8 cellular contexts compared by ENCODE assay signal in the genomic region with DNA sequence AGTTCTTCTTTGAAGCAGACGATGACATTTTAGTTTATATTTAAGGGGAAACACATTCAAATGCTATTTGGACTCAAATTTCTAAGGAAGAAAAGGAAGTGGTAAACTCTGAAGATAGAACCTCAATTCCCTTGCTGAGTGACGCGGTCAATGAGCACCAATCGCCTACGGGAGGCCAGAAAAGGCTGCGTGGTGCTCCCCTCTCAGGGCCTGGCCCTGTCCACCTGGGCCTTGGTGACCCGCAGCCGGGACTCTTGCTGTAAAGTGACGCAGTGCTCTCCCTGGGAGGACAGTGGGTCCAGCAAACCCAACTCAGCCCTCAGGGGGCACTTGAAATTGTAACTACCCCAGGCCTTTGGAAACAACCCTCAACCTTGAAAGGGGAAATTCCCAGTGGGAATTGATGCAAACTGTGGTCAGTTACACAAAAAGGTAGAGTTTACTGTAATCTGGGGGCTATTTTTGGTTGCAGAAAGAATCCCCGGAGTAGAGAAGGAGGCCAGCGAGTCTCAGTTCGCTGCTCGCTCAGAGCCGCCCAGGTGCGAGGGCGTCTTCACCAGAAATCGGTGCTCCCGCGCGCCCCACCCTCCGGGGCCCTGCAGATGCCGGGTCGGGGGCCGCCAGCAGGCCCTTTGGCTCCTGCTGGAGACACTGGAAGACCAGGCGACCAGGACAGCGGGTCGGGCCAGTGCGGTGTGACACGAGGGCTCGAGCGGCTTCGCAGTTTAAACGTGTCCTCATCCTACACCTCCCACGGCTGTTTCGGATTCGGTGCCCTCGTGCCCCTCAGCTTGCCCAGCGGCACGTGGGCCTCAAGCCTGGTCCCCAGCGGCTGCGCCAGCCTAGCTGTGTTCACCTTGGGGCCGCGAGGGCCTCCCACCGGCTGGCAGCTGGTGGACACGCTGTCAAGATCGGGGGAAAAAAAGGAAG. TPM values are rescaled to one million over a fixed set of nuclear protein-coding genes. Genes with fewer than 3 reads are reported as not detected.
DNase-seq lines count a peak whose midpoint lies in the region; ATAC-seq and TF ChIP-seq lines count a peak whose summit lies in the region.

No MANE protein-coding gene starts in this region.

- TF ChIP-seq CTCF in neutrophil (IDR thresholded peaks at IDR 0.05): no peak

- H3K27me3 Mint-ChIP-seq in T-helper 2 cell treated with Interferon-gamma antibody and Interleukin-4, amounts not matched to agents 5 μg/mL and 100 μg/mL, for 36 hours (ENCODE audit: low read depth): peaks cover 30% of the 10 kb centered on the region
- H3K27me3 Mint-ChIP-seq in activated naive CD8-positive, alpha-beta T cell treated with anti-CD3 and anti-CD28 coated beads, Interleukin-2, amount 10 ng/mL, durations not matched to agents 7 days and 5 days: peaks cover 38% of the 10 kb centered on the region

- peaks cover 39 to 41% of the 10 kb centered on the region in 2 experiments for H3K4me1 ChIP-seq in neutrophil (ENCODE audit: control insufficient read depth in 1 of 2, insufficient read depth in 1 of 2, low read depth in 1 of 2, low read length in 1 of 2)

- POLR2A ChIA-PET in activated naive CD8-positive, alpha-beta T cell treated with anti-CD3 and anti-CD28 coated beads, Interleukin-2, amount 10 ng/mL, durations not matched to agents 7 days and 5 days (lab: Charles Lee): no interaction called here

- H3K4me1 Mint-ChIP-seq in T-helper 2 cell treated with Interferon-gamma antibody and Interleukin-4, amounts not matched to agents 5 μg/mL and 100 μg/mL, for 36 hours (ENCODE audit: low read depth): peaks cover 16% of the 10 kb centered on the region
- peaks cover 19% of the 10 kb centered on the region for H3K4me1 Mint-ChIP-seq in activated naive CD8-positive, alpha-beta T cell treated with anti-CD3 and anti-CD28 coated beads, Interleukin-2, amount 10 ng/mL, durations not matched to agents 7 days and 5 days

- H3K36me3 Mint-ChIP-seq in T-helper 2 cell treated with Interferon-gamma antibody and Interleukin-4, amounts not matched to agents 5 μg/mL and 100 μg/mL, for 36 hours (ENCODE audit: low read depth): no peaks in the 10 kb centered on the region
- H3K36me3 Mint-ChIP-seq in activated naive CD8-positive, alpha-beta T cell treated with anti-CD3 and anti-CD28 coated beads, Interleukin-2, amount 10 ng/mL, durations not matched to agents 7 days and 5 days: no peaks in the 10 kb centered on the region

- H3K27me3 ChIP-seq in neutrophil: no peaks in the 10 kb centered on the region

- H3K27ac ChIP-seq in neutrophil: no peak overlapping the region

- no peaks in the 10 kb centered on the region for H3K36me3 ChIP-seq in neutrophil

- H3K4me3 Mint-ChIP-seq in T-helper 2 cell treated with Interferon-gamma antibody and Interleukin-4, amounts not matched to agents 5 μg/mL and 100 μg/mL, for 36 hours: peak overlapping the region; percentile 57
- H3K4me3 Mint-ChIP-seq in activated naive CD8-positive, alpha-beta T cell treated with anti-CD3 and anti-CD28 coated beads, Interleukin-2, amount 10 ng/mL, durations not matched to agents 7 days and 5 days: peak overlapping the region; percentile 44

- H3K9me3 Mint-ChIP-seq in T-helper 2 cell treated with Interferon-gamma antibody and Interleukin-4, amounts not matched to agents 5 μg/mL and 100 μg/mL, for 36 hours: no peaks in the 10 kb centered on the region
- no peaks in the 10 kb centered on the region for H3K9me3 Mint-ChIP-seq in activated naive CD8-positive, alpha-beta T cell treated with anti-CD3 and anti-CD28 coated beads, Interleukin-2, amount 10 ng/mL, durations not matched to agents 7 days and 5 days

- peak overlapping the region; percentile 84 to 88 for H3K4me3 ChIP-seq in neutrophil (ENCODE audit: low read depth in 1 of 2, low read length in 1 of 2)

- ATAC-seq in HG03039 (IDR thresholded peaks at IDR 0.05; ENCODE audit: unreplicated experiment): peak; percentile 24
- no peak for ATAC-seq in activated naive CD8-positive, alpha-beta T cell treated with anti-CD3 and anti-CD28 coated beads, Interleukin-2, amount 10 ng/mL, durations not matched to agents 7 days and 5 days (ENCODE audit: low read depth)

- peak overlapping the region; percentile 20 for H3K27ac Mint-ChIP-seq in T-helper 2 cell treated with Interferon-gamma antibody and Interleukin-4, amounts not matched to agents 5 μg/mL and 100 μg/mL, for 36 hours
- H3K27ac Mint-ChIP-seq in activated naive CD8-positive, alpha-beta T cell treated with anti-CD3 and anti-CD28 coated beads, Interleukin-2, amount 10 ng/mL, durations not matched to agents 7 days and 5 days: peak overlapping the region; percentile 56

- H3K9me3 ChIP-seq in neutrophil: no peaks in the 10 kb centered on the region

- peak; percentile 18 for DNase-seq in T-helper 2 cell treated with Interferon-gamma antibody and Interleukin-4, amounts not matched to agents 5 μg/mL and 100 μg/mL, for 36 hours (ENCODE audit: low spot score)
- DNase-seq in T-helper 2 cell (no peak), NK-92 (lab: John Stamatoyannopoulos, UW; ENCODE audit: unreplicated experiment) (no peak), HK-2 (ENCODE audit: unreplicated experiment) (no peak)
- DNase-seq in activated naive CD8-positive, alpha-beta T cell treated with anti-CD3 and anti-CD28 coated beads, Interleukin-2, amount 10 ng/mL, durations not matched to agents 7 days and 5 days: no peak
- DNase-seq in stimulated activated CD4-positive, alpha-beta T cell treated with anti-CD3 and anti-CD28 coated beads, Interleukin-4, amount 100 ng/mL, for 1 hour: no peak

RNA-seq across cellular contexts. Expression of a gene that starts 1.4 kb away (rescaled TPM):
- total RNA-seq in activated naive CD8-positive, alpha-beta T cell treated with anti-CD3 and anti-CD28 coated beads, Interleukin-2, amount 10 ng/mL, durations not matched to agents 7 days and 5 days: 1 to 10 TPM; 4.4 to 4.8 TPM
